1 cellular context compared by ENCODE assay signal in the genomic region with DNA sequence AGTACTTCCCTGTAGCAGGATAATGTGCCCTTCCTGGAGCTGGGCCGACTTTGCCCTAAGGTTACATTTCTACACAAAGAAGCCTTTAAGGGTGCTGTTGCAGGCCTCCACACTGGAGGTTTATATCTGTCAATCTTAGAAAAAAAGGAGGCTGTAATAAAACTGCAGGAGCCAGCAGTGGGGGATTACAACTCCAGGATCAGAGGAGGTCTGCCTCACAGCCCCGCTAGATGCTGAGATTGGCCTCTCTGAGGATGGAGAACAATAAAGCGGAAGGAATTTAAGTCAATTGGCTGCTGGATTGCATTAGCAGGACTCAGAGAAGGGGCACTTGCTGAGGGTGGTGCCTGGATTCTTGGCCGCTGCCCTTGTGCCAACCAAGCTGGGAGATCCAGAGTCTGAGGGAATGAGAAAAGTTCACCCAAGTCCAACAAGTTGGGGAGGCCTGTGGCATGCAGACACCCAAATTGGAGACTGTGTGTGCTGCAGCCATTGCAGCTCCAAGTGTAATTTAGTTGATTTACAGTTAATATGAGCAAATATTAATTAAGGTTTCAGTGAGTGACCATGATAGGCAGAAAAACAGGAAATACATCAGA.
TF ChIP-seq lines count a peak whose summit lies in the region.

No MANE protein-coding gene starts in this region.

TF ChIP-seq in GM23338, 12 proteins besides CTCF, POLR2A, EP300 and RAD21 (continued from another document):
- TF ChIP-seq EZH2phosphoT487 (IDR thresholded peaks at IDR 0.05; ENCODE audit: unreplicated experiment), result no peak
- no peak for TF ChIP-seq ZNF462 (CRISPR knock-in tag; IDR thresholded peaks at IDR 0.05)
- no peak for TF ChIP-seq CREB1 (CRISPR knock-in tag; IDR thresholded peaks at IDR 0.05; ENCODE audit: low read depth)
